In the genomic region with DNA sequence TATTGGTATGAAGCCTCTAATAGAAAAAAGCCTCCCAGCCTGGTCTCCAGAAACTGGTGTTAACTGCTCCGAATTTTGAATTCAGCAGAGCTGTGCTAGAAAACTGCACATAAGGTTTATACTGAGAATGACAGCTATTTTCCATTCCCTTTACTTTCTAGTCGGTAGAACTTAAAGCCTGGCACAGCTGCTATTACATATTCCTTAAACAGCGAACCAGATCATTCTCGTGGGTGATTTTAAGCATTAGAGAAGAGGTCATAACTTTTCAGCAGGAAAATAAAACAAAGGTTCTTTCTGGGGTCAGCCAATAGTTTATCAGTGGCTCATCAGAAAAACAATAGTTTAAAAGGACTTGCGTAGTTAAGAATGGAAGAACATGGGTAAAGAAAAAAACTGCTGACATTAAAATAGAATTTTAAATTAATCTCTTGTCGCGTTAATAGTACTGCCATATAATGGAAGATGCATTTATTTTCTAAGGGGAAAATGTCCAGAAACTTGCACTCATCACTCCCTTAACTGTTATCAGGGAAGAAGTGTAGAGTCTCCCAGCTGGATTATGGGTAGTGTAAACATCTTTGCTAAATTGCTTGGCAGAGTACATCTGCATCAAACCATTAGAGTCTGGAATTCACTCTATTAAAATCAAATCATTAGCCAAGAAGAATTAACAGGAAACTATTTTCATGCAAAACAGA, we compare ENCODE assay signal across 12 cellular contexts. TPM values are rescaled to one million over a fixed set of nuclear protein-coding genes. Genes with fewer than 3 reads are reported as not detected.
DNase-seq lines count a peak whose midpoint lies in the region; ATAC-seq and TF ChIP-seq lines count a peak whose summit lies in the region.
"Had no signal": no experiment of that assay in that cellular context is flagged by ENCODE, and none has a peak within 500 bp of the region (broad histone marks: within the 10 kb centered on the region; RNA-seq: fewer than 3 reads in every experiment).

No MANE protein-coding gene starts in this region.

- no peak overlapping the region for H4K5ac ChIP-seq in IMR-90 (ENCODE audit: low read depth, low read length)

- no peak overlapping the region for H2AK5ac ChIP-seq in IMR-90 (ENCODE audit: low read depth, low read length)

- H3K27me3 ChIP-seq in IMR-90 (ENCODE audit: control insufficient read depth, insufficient read depth, low read length), result no peaks in the 10 kb centered on the region
- no peaks in the 10 kb centered on the region for H3K27me3 ChIP-seq in adipocyte (replicated peaks; ENCODE audit: control insufficient read depth, insufficient read depth, low read length)
- H3K27me3 ChIP-seq in stomach, result no peaks in the 10 kb centered on the region
- H3K27me3 ChIP-seq: MG63 had no signal

- H3K56ac ChIP-seq in IMR-90 (ENCODE audit: extremely low read depth, insufficient read depth, low read length), result no peak overlapping the region

- peaks cover 10% of the 10 kb centered on the region for H3K36me3 ChIP-seq in IMR-90 (ENCODE audit: control insufficient read depth, insufficient read depth, low read length)
- H3K36me3 ChIP-seq in adipocyte (ENCODE audit: control insufficient read depth, insufficient read depth, low read length, severe bottlenecking), result no peaks in the 10 kb centered on the region
- no peaks in the 10 kb centered on the region for H3K36me3 ChIP-seq in stomach

- no peak overlapping the region for H2BK5ac ChIP-seq in IMR-90 (ENCODE audit: low read depth, low read length, poor library complexity, severe bottlenecking)

- peak overlapping the region; percentile 73; the same call in 1 of the 2 replicates for H3K18ac ChIP-seq in IMR-90 (ENCODE audit: low read depth, low read length)

- H3K23ac ChIP-seq in IMR-90 (ENCODE audit: low read depth, low read length), result no peak overlapping the region

- dilution Hi-C loops in IMR-90 (cut with HindIII; ENCODE audit: low sequenced_read_pairs, unreplicated experiment), result no loop called here

- peaks cover 84% of the 10 kb centered on the region for H4K20me1 ChIP-seq in IMR-90 (ENCODE audit: insufficient read depth, low read length)

- no peak overlapping the region for H2AK9ac ChIP-seq in IMR-90 (replicated peaks; ENCODE audit: low read depth, low read length, poor library complexity)

- intact Hi-C loops in IMR-90 (cut with micrococcal nuclease) (loop anchor here (2.0 kb wide), 1 partner anchor 75 kb away; no protein-coding TSS in a partner anchor), stomach (cut with DNase I; ENCODE audit: low total_unique reads) (no loop called here)

- H3K4me1 ChIP-seq in IMR-90 (ENCODE audit: control insufficient read depth, insufficient read depth, low read length) (peaks cover 47% of the 10 kb centered on the region), adipocyte (ENCODE audit: control insufficient read depth, insufficient read depth, low read length) (peaks cover 61% of the 10 kb centered on the region), stomach (peaks cover 57 to 100% (median 82%) of the 10 kb centered on the region in 4 donors)

- CTCF ChIA-PET in IMR-90 (lab: Yijun Ruan, JAX), result interaction anchor here (0.6 kb wide), 1 partner anchor 169 kb away, joined by 3 read pairs; no protein-coding TSS in a partner anchor

- ATAC-seq in IMR-90 (ENCODE audit: low read depth) (peak; percentile 34; the same call in 1 of the 2 replicates), left lobe of liver (peak; percentile 43), GM21528 (IDR thresholded peaks at IDR 0.05; ENCODE audit: low FRiP score, unreplicated experiment) (no peak)
- ATAC-seq: activated T-helper 17 cell treated with anti-CD3 and anti-CD28 coated beads, Interleukin-2, amount 50 U/mL, for 72 hours had no signal

- in situ Hi-C loops in IMR-90 (cut with MboI; ENCODE audit: low sequenced_read_pairs), result loop anchor here (5.0 kb wide), 1 partner anchor 34 kb away; no protein-coding TSS in a partner anchor

- H3K14ac ChIP-seq in IMR-90 (replicated peaks; ENCODE audit: low read depth, low read length), result 0 out of 2 replicates have a peak overlapping the region, but pooled peaks have one; percentile 29

- TF ChIP-seq CTCF in IMR-90 (conservative IDR thresholded peaks at IDR 0.05; ENCODE audit: low read depth, low read length) (no peak), stomach (IDR thresholded peaks at IDR 0.05) (no peak)

- POLR2A ChIA-PET in IMR-90 (lab: Charles Lee; ENCODE audit: unreplicated experiment), result no interaction called here

- peak overlapping the region; percentile 57 for H3K4me2 ChIP-seq in IMR-90 (ENCODE audit: low read depth, low read length)

- no peak for TF ChIP-seq RAD21 in IMR-90 (IDR thresholded peaks at IDR 0.05; ENCODE audit: low read length)

- H3K79me1 ChIP-seq in IMR-90 (ENCODE audit: low read depth in 1 of 2, low read length in 2 of 2), result peaks cover 2 to 66% of the 10 kb centered on the region in 2 experiments; a peak in 3 of 4 replicates

- H3K9ac ChIP-seq in IMR-90 (ENCODE audit: low read depth, low read length), result peak overlapping the region; percentile 10; the same call in 1 of the 2 replicates
- peak overlapping the region; percentile 40 for H3K9ac ChIP-seq in adipocyte (ENCODE audit: low read length)

- no peak for DNase-seq in IMR-90
- peak; percentile 50 for DNase-seq in adipocyte (ENCODE audit: low read depth)
- no peak for DNase-seq in left lobe of liver (ENCODE audit: low spot score)
- no peak for DNase-seq in stomach
- no peak for DNase-seq in RPMI8226
- no peak for DNase-seq in NCI-H1930 (lab: John Stamatoyannopoulos, UW)
- DNase-seq: activated CD4-positive, alpha-beta T cell treated with anti-CD3 and anti-CD28 coated beads, Interleukin-2, amount 50 U/mL, for 1 hour; MG63; retina; T-helper 1 cell had no signal

- peaks cover 27% of the 10 kb centered on the region for H3K9me1 ChIP-seq in IMR-90 (ENCODE audit: insufficient read depth, low read length)

- H3K4ac ChIP-seq in IMR-90 (ENCODE audit: low read depth, low read length), result no peak overlapping the region

- no peaks in the 10 kb centered on the region for H3K9me3 ChIP-seq in IMR-90 (ENCODE audit: control insufficient read depth, insufficient read depth, low read length)
- no peaks in the 10 kb centered on the region for H3K9me3 ChIP-seq in adipocyte (ENCODE audit: control insufficient read depth, low read length)
- H3K9me3 ChIP-seq in stomach, result no peaks in the 10 kb centered on the region
- H3K9me3 ChIP-seq: MG63 had no signal

- TF ChIP-seq EP300 in stomach (IDR thresholded peaks at IDR 0.05), result no peak

- no peak overlapping the region for H4K8ac ChIP-seq in IMR-90 (ENCODE audit: low read depth in 2 of 2, low read length in 2 of 2)

- no peak overlapping the region for H3K4me3 ChIP-seq in IMR-90 (ENCODE audit: insufficient read depth, low read depth, low read length)
- peak overlapping the region; percentile 40 for H3K4me3 ChIP-seq in adipocyte (ENCODE audit: low read length)
- no peak overlapping the region for H3K4me3 ChIP-seq in stomach
- H3K4me3 ChIP-seq: MG63 had no signal

- no peak overlapping the region for H2AFZ ChIP-seq in IMR-90 (replicated peaks; ENCODE audit: low read length, poor library complexity)

- H4K91ac ChIP-seq in IMR-90 (ENCODE audit: insufficient read depth, low read depth, low read length), result no peak overlapping the region; the same call in 1 of the 2 replicates

- H2BK120ac ChIP-seq in IMR-90 (ENCODE audit: low read depth, low read length), result no peak overlapping the region

- H2BK15ac ChIP-seq in IMR-90 (ENCODE audit: low read depth, low read length), result no peak overlapping the region

- no TSS peak for BruUV-seq in IMR-90 (replicated peaks; lab: Mats Ljungman, UMichigan)

- no peak overlapping the region for H2BK20ac ChIP-seq in IMR-90 (ENCODE audit: low read depth, low read length)

- H3K27ac ChIP-seq in IMR-90 (ENCODE audit: insufficient read depth, low read length) (no peak overlapping the region), stomach (peak overlapping the region in 4 of 5 donors; percentile 0 to 55 (median 13))

- TF ChIP-seq POLR2A in IMR-90 (IDR thresholded peaks at IDR 0.05; ENCODE audit: low read depth, low read length) (no peak), stomach (IDR thresholded peaks at IDR 0.05) (no peak)

- no CpG with 5 or more reads among the region's 7 CpGs for WGBS in IMR-90 (ENCODE audit: extremely low coverage in 2 of 2, insufficient read length in 1 of 2), 2 experiments
- 30 to 49% (median 36%) methylated on average over 7 of the region's 7 CpGs for WGBS in stomach, 5 donors

TF ChIP-seq in IMR-90, 13 proteins besides CTCF, POLR2A, EP300 and RAD21 (continues in another document):
- TF ChIP-seq MAZ (IDR thresholded peaks at IDR 0.05; ENCODE audit: borderline replicate concordance, low read depth, low read length), result no peak
- TF ChIP-seq CEBPB (IDR thresholded peaks at IDR 0.05; ENCODE audit: low read depth, low read length), result no peak
- TF ChIP-seq BHLHE40 (IDR thresholded peaks at IDR 0.05; ENCODE audit: low read depth, low read length), result no peak
- no peak for TF ChIP-seq NFE2L2 (IDR thresholded peaks at IDR 0.05; ENCODE audit: low read depth, low read length)
- no peak for TF ChIP-seq ELK1 (IDR thresholded peaks at IDR 0.05; ENCODE audit: borderline replicate concordance, low read depth, low read length)
- no peak for TF ChIP-seq SMC3 (IDR thresholded peaks at IDR 0.05; ENCODE audit: low read depth, low read length)
- no peak for TF ChIP-seq CHD1 (IDR thresholded peaks at IDR 0.05; ENCODE audit: low read depth, low read length)
- TF ChIP-seq RFX5 (IDR thresholded peaks at IDR 0.05; ENCODE audit: low read depth, low read length), result no peak
- no peak for TF ChIP-seq RCOR1 (IDR thresholded peaks at IDR 0.05; ENCODE audit: insufficient replicate concordance, low read length)
- no peak for TF ChIP-seq MXI1 (IDR thresholded peaks at IDR 0.05; ENCODE audit: borderline replicate concordance, low read depth, low read length)
- TF ChIP-seq MAFK (IDR thresholded peaks at IDR 0.05; ENCODE audit: low read depth, low read length), result no peak

RNA-seq across cellular contexts. Expression of gene VGLL4, which starts 7.9 kb away (rescaled TPM):
- total RNA-seq in IMR-90 (2012; rRNA removed) (26.2 and 34.2 TPM in 2 replicates), left lobe of liver (13.8 TPM), stomach (100 to 1,000 TPM in 2 of 5 donors, 10 to 100 TPM in 3; 15.2 to 147 (median 53.8) TPM)
- polyA plus RNA-seq in IMR-90 (2012; rRNA removed) (35.4 and 45.8 TPM in 2 replicates), stomach (10 to 100 TPM; 18.9 to 33.9 (median 26.0) TPM)
- 36.0 and 50.5 TPM in 2 replicates for polyA plus RNA-seq in IMR-90 (2012; cell fraction: cytosol; rRNA removed)
- 72.1 and 93.1 TPM in 2 replicates for polyA plus RNA-seq in IMR-90 (2012; cell fraction: nucleus; rRNA removed; ENCODE audit: low replicate concordance)
